ENCODE assay signal across 24 cellular contexts in the genomic region with DNA sequence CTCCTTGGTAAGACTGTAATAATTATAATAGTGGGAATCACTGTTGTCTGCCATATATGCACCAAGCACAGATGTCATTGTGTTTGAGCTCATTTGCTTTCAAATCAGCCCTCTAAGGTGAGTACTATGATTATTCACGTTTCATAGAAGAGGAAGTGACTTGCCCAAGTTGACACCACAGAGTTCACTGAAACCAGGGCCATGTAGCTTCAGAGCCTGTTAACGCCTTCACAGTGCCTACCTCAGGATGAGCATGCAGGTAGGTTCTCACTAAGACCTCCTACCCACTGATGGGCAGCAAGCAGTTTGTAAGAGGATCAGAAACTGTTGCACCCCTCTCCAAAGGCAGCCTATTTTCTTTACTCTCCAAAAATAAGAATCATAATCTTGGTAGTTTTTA. TPM values are rescaled to one million over a fixed set of nuclear protein-coding genes. Genes with fewer than 3 reads are reported as not detected.
A peak's percentile ranks its signal among the peaks of the same experiment; 100 is the strongest.
DNase-seq lines count a peak whose midpoint lies in the region; ATAC-seq, FAIRE-seq and TF ChIP-seq lines count a peak whose summit lies in the region.
"Had no signal": no experiment of that assay in that cellular context is flagged by ENCODE, and none has a peak within 500 bp of the region (broad histone marks: within the 10 kb centered on the region; RNA-seq: fewer than 3 reads in every experiment).

No MANE protein-coding gene starts in this region.

- no peak for TF ChIP-seq POLR2A in H1 (IDR thresholded peaks at IDR 0.05; ENCODE audit: control extremely low read depth in 1 of 2, low read depth in 2 of 2, low read length in 2 of 2)
- no peak for TF ChIP-seq POLR2A in vagina (IDR thresholded peaks at IDR 0.05)

- no peaks in the 10 kb centered on the region for H3K79me1 ChIP-seq in H1 (ENCODE audit: low read depth, low read length)

- H3K9me2 ChIP-seq in MM.1S (replicated peaks; ENCODE audit: insufficient read depth, low read length): no peaks in the 10 kb centered on the region

- H3K4me1 ChIP-seq in MM.1S (ENCODE audit: low read length) (peaks cover 27% of the 10 kb centered on the region), H1 (replicated peaks in 1 of 4; ENCODE audit: control insufficient read depth in 3 of 4, insufficient read depth in 4 of 4, low read length in 3 of 4) (peaks cover 0 to 8% (median 0%) of the 10 kb centered on the region in 4 experiments; a peak in 2 of 7 replicates), vagina (peaks cover 16% of the 10 kb centered on the region)
- H3K4me1 ChIP-seq: BE2C had no signal

- H3K4me3 ChIP-seq in MM.1S (ENCODE audit: low read length) (no peak overlapping the region), H1 (ENCODE audit: extremely low read depth in 1 of 4, insufficient read depth in 2 of 4, low read depth in 3 of 4, low read length in 4 of 4) (no peak overlapping the region), vagina (no peak overlapping the region)

- intact Hi-C loops in activated CD4-positive, alpha-beta T cell treated with anti-CD3 and anti-CD28 coated beads for 36 hours (cut with DNase I, micrococcal nuclease): no loop called here
- intact Hi-C loops in activated CD4-positive, alpha-beta T cell treated with anti-CD3 and anti-CD28 coated beads, Interleukin-2, amount 10 ng/mL, durations not matched to agents 24 days and 14 days (cut with micrococcal nuclease): no loop called here
- intact Hi-C loops in head of caudate nucleus (cut with DNase I): no loop called here
- intact Hi-C loops in vagina (cut with DNase I): no loop called here

- no peak overlapping the region for H2BK12ac ChIP-seq in H1 (ENCODE audit: low read depth, low read length)

- H3K4me3 Mint-ChIP-seq in activated CD4-positive, alpha-beta T cell treated with anti-CD3 and anti-CD28 coated beads for 36 hours: no peak overlapping the region
- no peak overlapping the region for H3K4me3 Mint-ChIP-seq in activated CD4-positive, alpha-beta T cell treated with anti-CD3 and anti-CD28 coated beads, Interleukin-2, amount 10 ng/mL, durations not matched to agents 24 days and 14 days
- H3K4me3 Mint-ChIP-seq: CD4-positive, CD25-positive, alpha-beta regulatory T cell had no signal

- H3K79me2 ChIP-seq in MM.1S (ENCODE audit: low read length): no peaks in the 10 kb centered on the region
- H3K79me2 ChIP-seq in H1 (ENCODE audit: control insufficient read depth in 1 of 2, insufficient read depth in 2 of 2, low read length in 2 of 2): no peaks in the 10 kb centered on the region

- H3K36me3 ChIP-seq in MM.1S (replicated peaks; ENCODE audit: insufficient read depth, low read length) (no peaks in the 10 kb centered on the region), H1 (ENCODE audit: control insufficient read depth in 2 of 4, insufficient read depth in 4 of 4, low read length in 3 of 4) (no peaks in the 10 kb centered on the region), vagina (no peaks in the 10 kb centered on the region)
- H3K36me3 ChIP-seq: BE2C had no signal

- 78% methylated on average over 2 of the region's 2 CpGs; no CpG with 5 or more reads in 1 of the 2 experiments for WGBS in H1 (ENCODE audit: extremely low coverage in 1 of 2, insufficient coverage in 1 of 2, insufficient read length in 1 of 2, insufficient replicate concordance in 2 of 2, low coverage in 1 of 2, low lambda C conversion rate in 2 of 2, missing lambda C conversion rate in 1 of 2), 2 experiments

- H3K4me2 ChIP-seq in MM.1S (ENCODE audit: low read depth, low read length) (peak overlapping the region; percentile 23; the same call in 1 of the 2 replicates), H1 (ENCODE audit: insufficient read depth in 1 of 2, low read depth in 2 of 2, low read length in 2 of 2) (no peak overlapping the region)

- H3K9ac ChIP-seq in MM.1S (ENCODE audit: low read length) (no peak overlapping the region), H1 (replicated peaks in 1 of 4; ENCODE audit: extremely low read depth in 1 of 4, low read depth in 3 of 4, low read length in 3 of 4) (no peak overlapping the region)

- H3K36me3 Mint-ChIP-seq in activated CD4-positive, alpha-beta T cell treated with anti-CD3 and anti-CD28 coated beads for 36 hours (ENCODE audit: low read depth): no peaks in the 10 kb centered on the region
- H3K36me3 Mint-ChIP-seq in activated CD4-positive, alpha-beta T cell treated with anti-CD3 and anti-CD28 coated beads, Interleukin-2, amount 10 ng/mL, durations not matched to agents 24 days and 14 days (ENCODE audit: low read depth): no peaks in the 10 kb centered on the region
- H3K36me3 Mint-ChIP-seq: CD4-positive, CD25-positive, alpha-beta regulatory T cell had no signal

- no peak overlapping the region for H2BK15ac ChIP-seq in H1 (ENCODE audit: low read length)

- no peak for TF ChIP-seq EP300 in H1 (IDR thresholded peaks at IDR 0.05; ENCODE audit: borderline replicate concordance in 1 of 2, low read depth in 2 of 2, low read length in 2 of 2)

- no peak overlapping the region for H3K4ac ChIP-seq in H1 (replicated peaks; ENCODE audit: insufficient read length, low read depth, low read length)

- H4K5ac ChIP-seq in H1 (ENCODE audit: insufficient read length, low read depth, low read length): no peak overlapping the region

- H2BK120ac ChIP-seq in H1 (replicated peaks; ENCODE audit: low read depth, low read length): no peak overlapping the region

- H4K20me1 ChIP-seq in MM.1S (ENCODE audit: insufficient read depth, low read length): no peaks in the 10 kb centered on the region
- H4K20me1 ChIP-seq in H1 (replicated peaks in 1 of 2; ENCODE audit: control insufficient read depth in 1 of 2, insufficient read depth in 2 of 2, low read length in 2 of 2): no peaks in the 10 kb centered on the region

- DNase-seq in activated CD4-positive, alpha-beta T cell treated with anti-CD3 and anti-CD28 coated beads for 36 hours: no peak
- DNase-seq in activated CD4-positive, alpha-beta T cell treated with anti-CD3 and anti-CD28 coated beads, Interleukin-2, amount 10 ng/mL, durations not matched to agents 24 days and 14 days: no peak
- DNase-seq in MM.1S (peak; percentile 73), H1 (ENCODE audit: low read depth in 1 of 2, low spot score in 2 of 2) (no peak), head of caudate nucleus (no peak), vagina (ENCODE audit: extremely low spot score in 2 of 2) (no peak), dedifferentiated amniotic fluid mesenchymal stem cell (ENCODE audit: extremely low spot score) (no peak)
- DNase-seq in activated CD8-positive, alpha-beta memory T cell treated with anti-CD3 and anti-CD28 coated beads for 24 hours: no peak
- DNase-seq: 8988T; ACHN; BE2C; CD4-positive, CD25-positive, alpha-beta regulatory T cell; Karpas-422; MV-4-11; NCI-H1105; NCI-H1436 treated with DMSO at 0.1 percent for 48 hours; NCI-H187 treated with DMSO at 0.1 percent for 48 hours; NCI-H446; NCI-H524 treated with DMSO at 0.1 percent for 48 hours; SHP77 treated with DMSO at 0.1 percent for 48 hours had no signal

- CTCF ChIA-PET in activated CD4-positive, alpha-beta T cell treated with anti-CD3 and anti-CD28 coated beads for 36 hours (lab: Charles Lee): interaction anchor here (0.6 to 0.8 kb wide), 2 partner anchors 8 to 9 kb away, joined by 3 read pairs; no protein-coding TSS in a partner anchor
- CTCF ChIA-PET in H1 (lab: Charles Lee; ENCODE audit: partially characterized antibody): interaction anchor here (1.0 to 2.5 kb wide), 3 partner anchors 16 to 24 kb away, joined by 3 to 7 read pairs (median 3); no protein-coding TSS in a partner anchor

- no peaks in the 10 kb centered on the region for H3K9me3 Mint-ChIP-seq in activated CD4-positive, alpha-beta T cell treated with anti-CD3 and anti-CD28 coated beads for 36 hours (ENCODE audit: low read depth)
- H3K9me3 Mint-ChIP-seq in activated CD4-positive, alpha-beta T cell treated with anti-CD3 and anti-CD28 coated beads, Interleukin-2, amount 10 ng/mL, durations not matched to agents 24 days and 14 days: no peaks in the 10 kb centered on the region

- H3K4me1 Mint-ChIP-seq in activated CD4-positive, alpha-beta T cell treated with anti-CD3 and anti-CD28 coated beads for 36 hours: no peaks in the 10 kb centered on the region
- H3K4me1 Mint-ChIP-seq in activated CD4-positive, alpha-beta T cell treated with anti-CD3 and anti-CD28 coated beads, Interleukin-2, amount 10 ng/mL, durations not matched to agents 24 days and 14 days: no peaks in the 10 kb centered on the region
- H3K4me1 Mint-ChIP-seq: CD4-positive, CD25-positive, alpha-beta regulatory T cell had no signal

- H3K27me3 ChIP-seq in MM.1S (replicated peaks; ENCODE audit: insufficient read depth, low read length) (no peaks in the 10 kb centered on the region), H1 (replicated peaks in 1 of 4; ENCODE audit: control insufficient read depth in 3 of 4, extremely low read depth in 1 of 4, insufficient read depth in 3 of 4, low read length in 3 of 4) (no peaks in the 10 kb centered on the region), vagina (no peaks in the 10 kb centered on the region)
- H3K27me3 ChIP-seq: BE2C had no signal

- no peak overlapping the region for H2BK20ac ChIP-seq in H1 (ENCODE audit: low read length)

- no peak overlapping the region for H3K14ac ChIP-seq in H1 (ENCODE audit: insufficient read length)

- 0 out of 2 replicates have a peak overlapping the region, but pooled peaks have one; percentile 13 for H2AFZ ChIP-seq in MM.1S (ENCODE audit: low read length)
- H2AFZ ChIP-seq in H1 (ENCODE audit: low read length): no peak overlapping the region

- no peak overlapping the region for H4K91ac ChIP-seq in H1 (replicated peaks; ENCODE audit: insufficient read length, low read length)

- no peak overlapping the region for H3K56ac ChIP-seq in H1 (replicated peaks; ENCODE audit: insufficient read length, low read depth, low read length)

- ATAC-seq in activated CD4-positive, alpha-beta T cell treated with anti-CD3 and anti-CD28 coated beads for 36 hours: peak; percentile 39

- no peak overlapping the region for H3K18ac ChIP-seq in H1 (ENCODE audit: extremely low read depth, low read length)

- peaks cover 12% of the 10 kb centered on the region for H3F3A ChIP-seq in MM.1S (ENCODE audit: insufficient read depth, low read length)

- H3K23me2 ChIP-seq in H1 (ENCODE audit: low read depth, low read length): no peaks in the 10 kb centered on the region

- no peak for FAIRE-seq in H1 (lab: Jason Lieb, UNC)
- FAIRE-seq: H54 had no signal

- no peak overlapping the region for H2BK5ac ChIP-seq in H1 (ENCODE audit: low read depth, low read length)

- H2AK5ac ChIP-seq in H1 (ENCODE audit: low read depth, low read length): 0 out of 2 replicates have a peak overlapping the region, but pooled peaks have one; percentile 96

- peaks cover 9% of the 10 kb centered on the region for H3K27me3 Mint-ChIP-seq in activated CD4-positive, alpha-beta T cell treated with anti-CD3 and anti-CD28 coated beads for 36 hours
- H3K27me3 Mint-ChIP-seq in activated CD4-positive, alpha-beta T cell treated with anti-CD3 and anti-CD28 coated beads, Interleukin-2, amount 10 ng/mL, durations not matched to agents 24 days and 14 days: peaks cover 5% of the 10 kb centered on the region

- no peak overlapping the region for H3K23ac ChIP-seq in H1 (ENCODE audit: insufficient read length)

- no peaks in the 10 kb centered on the region; the same call in 1 of the 2 replicates for H3K9me3 ChIP-seq in MM.1S (replicated peaks; ENCODE audit: insufficient read depth, low read length)
- H3K9me3 ChIP-seq in H1 (ENCODE audit: insufficient read depth in 2 of 2, low read depth in 1 of 2, low read length in 1 of 2): no peaks in the 10 kb centered on the region
- H3K9me3 ChIP-seq in vagina: no peaks in the 10 kb centered on the region
- H3K9me3 ChIP-seq: BE2C had no signal

- no peak for TF ChIP-seq CTCF in MM.1S (IDR thresholded peaks at IDR 0.05; ENCODE audit: low read length)
- TF ChIP-seq CTCF in H1 (IDR thresholded peaks at IDR 0.05; ENCODE audit: control extremely low read depth in 1 of 3, insufficient read depth in 1 of 3, low read depth in 1 of 3, low read length in 3 of 3): no peak
- no peak for TF ChIP-seq CTCF in vagina (IDR thresholded peaks at IDR 0.05)

- H4K8ac ChIP-seq in H1 (ENCODE audit: extremely low read depth, insufficient read depth, low read length): no peak overlapping the region

- POLR2A ChIA-PET in activated CD4-positive, alpha-beta T cell treated with anti-CD3 and anti-CD28 coated beads for 36 hours (lab: Charles Lee): no interaction called here
- POLR2A ChIA-PET in H1 (lab: Charles Lee; ENCODE audit: partially characterized antibody): no interaction called here

- no peak for TF ChIP-seq RAD21 in H1 (IDR thresholded peaks at IDR 0.05 in 1 of 2, conservative IDR thresholded peaks at IDR 0.05 in 1 of 2; ENCODE audit: low read depth in 2 of 2, low read length in 2 of 2)

- no peak overlapping the region for H3K27ac Mint-ChIP-seq in activated CD4-positive, alpha-beta T cell treated with anti-CD3 and anti-CD28 coated beads for 36 hours
- no peak overlapping the region for H3K27ac Mint-ChIP-seq in activated CD4-positive, alpha-beta T cell treated with anti-CD3 and anti-CD28 coated beads, Interleukin-2, amount 10 ng/mL, durations not matched to agents 24 days and 14 days
- H3K27ac Mint-ChIP-seq: CD4-positive, CD25-positive, alpha-beta regulatory T cell had no signal

- H3K27ac ChIP-seq in MM.1S (ENCODE audit: low read length) (peak overlapping the region; percentile 30; the same call in 1 of the 2 replicates), H1 (ENCODE audit: low read depth, low read length) (no peak overlapping the region), vagina (no peak overlapping the region)
- H3K27ac ChIP-seq: RWPE1 had no signal

RNA-seq across cellular contexts. Expression of a gene that starts 27.4 kb away (rescaled TPM):
- not detected for total RNA-seq in activated CD4-positive, alpha-beta T cell treated with anti-CD3 and anti-CD28 coated beads for 36 hours
- total RNA-seq in activated CD4-positive, alpha-beta T cell treated with anti-CD3 and anti-CD28 coated beads, Interleukin-2, amount 10 ng/mL, durations not matched to agents 24 days and 14 days: not detected in 2 replicates
- not detected in 2 replicates for total RNA-seq in H1 (2021; fragmentation: NEBNext Ultra II Directional; extraction: Animal tissue kit (Norgen Biotek cat#: 25700))
- polyA plus RNA-seq in H1 (2011; rRNA removed): not detected in 2 replicates
- polyA plus RNA-seq in H1 (2011; cell fraction: cytosol; rRNA removed): not detected
- polyA plus RNA-seq in H1 (2011; cell fraction: nucleus; rRNA removed): not detected
- not detected in 4 replicates for polyA plus RNA-seq in H1 (2012, experiment 1 of 2)
- polyA plus RNA-seq in H1 (2012, experiment 2 of 2): not detected
- not detected for polyA plus RNA-seq in H1 (2013, experiment 1 of 2)
- polyA plus RNA-seq in H1 (2013, experiment 2 of 2): not detected
- polyA minus RNA-seq in H1 (2011; rRNA and poly(A)+ RNA removed): not detected in 2 replicates
- not detected for polyA minus RNA-seq in H1 (2011; cell fraction: cytosol; rRNA and poly(A)+ RNA removed)
- polyA minus RNA-seq in H1 (2011; cell fraction: nucleus; rRNA and poly(A)+ RNA removed): not detected
- 26.0 TPM for total RNA-seq in vagina
- total RNA-seq: CD4-positive, CD25-positive, alpha-beta regulatory T cell; HT-29; M059J had no signal
- polyA plus RNA-seq: CD4-positive, CD25-positive, alpha-beta regulatory T cell had no signal

RNA-seq across cellular contexts. Expression of a gene that starts 52.1 kb away (rescaled TPM):
- not detected for total RNA-seq in activated CD4-positive, alpha-beta T cell treated with anti-CD3 and anti-CD28 coated beads for 36 hours
- total RNA-seq in activated CD4-positive, alpha-beta T cell treated with anti-CD3 and anti-CD28 coated beads, Interleukin-2, amount 10 ng/mL, durations not matched to agents 24 days and 14 days: not detected in 2 replicates
- not detected in 2 replicates for total RNA-seq in H1 (2021; fragmentation: NEBNext Ultra II Directional; extraction: Animal tissue kit (Norgen Biotek cat#: 25700))
- polyA plus RNA-seq in H1 (2011; rRNA removed): not detected in 2 replicates
- not detected for polyA plus RNA-seq in H1 (2011; cell fraction: cytosol; rRNA removed)
- polyA plus RNA-seq in H1 (2011; cell fraction: nucleus; rRNA removed): not detected
- not detected in 4 replicates for polyA plus RNA-seq in H1 (2012, experiment 1 of 2)
- polyA plus RNA-seq in H1 (2012, experiment 2 of 2): not detected
- polyA plus RNA-seq in H1 (2013, experiment 1 of 2): 0.12 TPM
- polyA plus RNA-seq in H1 (2013, experiment 2 of 2): 0.11 TPM
- not detected in 2 replicates for polyA minus RNA-seq in H1 (2011; rRNA and poly(A)+ RNA removed)
- not detected for polyA minus RNA-seq in H1 (2011; cell fraction: cytosol; rRNA and poly(A)+ RNA removed)
- not detected for polyA minus RNA-seq in H1 (2011; cell fraction: nucleus; rRNA and poly(A)+ RNA removed)
- 72.4 TPM for total RNA-seq in vagina
- total RNA-seq: CD4-positive, CD25-positive, alpha-beta regulatory T cell; HT-29; M059J had no signal
- polyA plus RNA-seq: CD4-positive, CD25-positive, alpha-beta regulatory T cell had no signal

Comparison
In these comparisons a context has a peak if more than half of its experiments do, and no peak if none do; other contexts are left out.
1. RNA of a gene that starts 27.4 kb away (total RNA-seq): 26.0 TPM in vagina (single experiment); not detected in activated CD4-positive, alpha-beta T cell treated with anti-CD3 and anti-CD28 coated beads for 36 hours, not detected in activated CD4-positive, alpha-beta T cell treated with anti-CD3 and anti-CD28 coated beads, Interleukin-2, amount 10 ng/mL, durations not matched to agents 24 days and 14 days and not detected in H1; every median in the first group is over 10 times any median in the second.
2. RNA of a gene that starts 52.1 kb away (total RNA-seq): 72.4 TPM in vagina (single experiment); not detected in activated CD4-positive, alpha-beta T cell treated with anti-CD3 and anti-CD28 coated beads for 36 hours, not detected in activated CD4-positive, alpha-beta T cell treated with anti-CD3 and anti-CD28 coated beads, Interleukin-2, amount 10 ng/mL, durations not matched to agents 24 days and 14 days and not detected in H1; every median in the first group is over 10 times any median in the second.